Comparison of ENCODE assay signal across 1 cellular context in the genomic region with DNA sequence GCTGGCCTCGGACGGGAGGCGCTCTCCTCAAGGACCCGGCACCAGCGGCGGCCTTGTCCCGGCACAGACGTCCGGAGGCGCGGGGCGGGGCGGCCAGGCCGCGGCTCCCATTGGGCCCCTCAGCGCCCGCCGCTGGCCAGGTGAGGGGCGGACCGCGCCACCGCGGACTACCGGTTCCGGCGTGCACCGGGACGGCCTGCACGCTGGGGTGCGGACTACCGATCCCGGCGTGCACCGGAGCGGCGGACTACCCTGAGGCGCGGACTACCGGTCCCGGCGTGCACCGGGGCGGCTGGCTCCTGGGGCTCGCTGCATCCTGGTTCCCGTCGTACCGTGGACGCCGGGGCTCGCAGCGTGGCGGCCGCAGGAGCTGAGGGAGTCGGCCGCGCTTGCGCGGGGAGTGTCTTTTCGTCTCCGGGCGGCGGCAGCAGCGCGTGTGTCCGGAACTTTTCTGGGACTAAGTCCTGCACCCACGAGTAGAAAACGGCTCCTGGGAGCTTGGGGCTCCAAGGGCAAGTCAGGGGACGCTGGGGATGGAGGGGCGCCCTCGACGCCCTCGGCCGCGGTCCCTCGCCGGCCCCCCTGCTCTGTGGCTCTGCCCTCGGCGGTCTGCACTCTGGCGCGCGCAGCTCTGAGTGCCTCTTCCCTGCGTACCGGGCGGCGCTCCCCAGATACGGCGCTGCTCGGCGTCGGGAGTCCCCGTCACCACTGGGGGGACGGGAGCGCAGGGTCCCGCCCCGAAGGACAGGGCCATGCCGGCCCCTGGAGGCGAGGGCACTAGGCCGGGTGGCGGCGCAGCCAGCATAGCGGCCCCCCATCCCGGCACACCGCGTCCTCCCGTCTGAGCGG.
A peak's percentile ranks its signal among the peaks of the same experiment; 100 is the strongest.
TF ChIP-seq lines count a peak whose summit lies in the region.

A gene (minus strand): TSS at position 86 of the 849 bp plus-strand sequence. CDS start 206 bp downstream, outside the sequence.

TF ChIP-seq in HepG2, 621 proteins besides CTCF, POLR2A, EP300 and RAD21 (continued from another document and continues in another):
- TF ChIP-seq, protein P1, sequence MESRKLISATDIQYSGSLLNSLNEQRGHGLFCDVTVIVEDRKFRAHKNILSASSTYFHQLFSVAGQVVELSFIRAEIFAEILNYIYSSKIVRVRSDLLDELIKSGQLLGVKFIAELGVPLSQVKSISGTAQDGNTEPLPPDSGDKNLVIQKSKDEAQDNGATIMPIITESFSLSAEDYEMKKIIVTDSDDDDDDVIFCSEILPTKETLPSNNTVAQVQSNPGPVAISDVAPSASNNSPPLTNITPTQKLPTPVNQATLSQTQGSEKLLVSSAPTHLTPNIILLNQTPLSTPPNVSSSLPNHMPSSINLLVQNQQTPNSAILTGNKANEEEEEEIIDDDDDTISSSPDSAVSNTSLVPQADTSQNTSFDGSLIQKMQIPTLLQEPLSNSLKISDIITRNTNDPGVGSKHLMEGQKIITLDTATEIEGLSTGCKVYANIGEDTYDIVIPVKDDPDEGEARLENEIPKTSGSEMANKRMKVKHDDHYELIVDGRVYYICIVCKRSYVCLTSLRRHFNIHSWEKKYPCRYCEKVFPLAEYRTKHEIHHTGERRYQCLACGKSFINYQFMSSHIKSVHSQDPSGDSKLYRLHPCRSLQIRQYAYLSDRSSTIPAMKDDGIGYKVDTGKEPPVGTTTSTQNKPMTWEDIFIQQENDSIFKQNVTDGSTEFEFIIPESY (CRISPR knock-in tag; IDR thresholded peaks at IDR 0.05): no peak
- TF ChIP-seq JUN (CRISPR knock-in tag; IDR thresholded peaks at IDR 0.05) (no peak), NBN (conservative IDR thresholded peaks at IDR 0.05) (no peak), GTF3A (CRISPR knock-in tag; conservative IDR thresholded peaks at IDR 0.05) (no peak), SIX1 (CRISPR knock-in tag; IDR thresholded peaks at IDR 0.05; ENCODE audit: borderline replicate concordance) (peak; percentile 33; the same call in 1 of the 2 replicates), ZBTB21 (CRISPR knock-in tag; IDR thresholded peaks at IDR 0.05) (no peak), ZFX (CRISPR knock-in tag; IDR thresholded peaks at IDR 0.05; ENCODE audit: low read depth) (peak; percentile 93), ZNF788 (CRISPR knock-in tag; IDR thresholded peaks at IDR 0.05; ENCODE audit: borderline replicate concordance) (peak; percentile 36; the same call in 1 of the 2 replicates), KLF15 (CRISPR knock-in tag; IDR thresholded peaks at IDR 0.05; ENCODE audit: borderline replicate concordance) (no peak), ZFP36 (IDR thresholded peaks at IDR 0.05; ENCODE audit: borderline replicate concordance, low read depth, low read length, partially characterized antibody) (no peak), ATF1 (CRISPR knock-in tag; IDR thresholded peaks at IDR 0.05) (no peak), ZNF136 (CRISPR knock-in tag; IDR thresholded peaks at IDR 0.05; ENCODE audit: low read depth) (no peak), HIVEP1 (CRISPR knock-in tag; IDR thresholded peaks at IDR 0.05) (peak; percentile 55; the same call in 1 of the 2 replicates), ZNF720 (CRISPR knock-in tag; IDR thresholded peaks at IDR 0.05) (no peak), HDAC2 (CRISPR knock-in tag; IDR thresholded peaks at IDR 0.05) (peak; percentile 56), ZNF563 (CRISPR knock-in tag; IDR thresholded peaks at IDR 0.05) (peak; percentile 54), ZNF235 (CRISPR knock-in tag; IDR thresholded peaks at IDR 0.05; ENCODE audit: borderline replicate concordance) (no peak), MAFK (conservative IDR thresholded peaks at IDR 0.05 in 1 of 2, IDR thresholded peaks at IDR 0.05 in 1 of 2; ENCODE audit: low read length in 2 of 2) (no peak), MAFF (IDR thresholded peaks at IDR 0.05; ENCODE audit: low read depth, low read length) (no peak), HHEX (CRISPR knock-in tag; IDR thresholded peaks at IDR 0.05) (no peak), KLF12 (CRISPR knock-in tag; IDR thresholded peaks at IDR 0.05; ENCODE audit: borderline replicate concordance) (peak; percentile 77), SALL2 (CRISPR knock-in tag; IDR thresholded peaks at IDR 0.05) (peak; percentile 50; the same call in 1 of the 2 replicates), ZNF143 (CRISPR knock-in tag; IDR thresholded peaks at IDR 0.05) (peak; percentile 95), SOX6 (IDR thresholded peaks at IDR 0.05) (no peak), SOX6 (CRISPR knock-in tag; IDR thresholded peaks at IDR 0.05) (peak; percentile 45), MED1 (CRISPR knock-in tag; IDR thresholded peaks at IDR 0.05) (peak; percentile 75), ZNF441 (CRISPR knock-in tag; IDR thresholded peaks at IDR 0.05; ENCODE audit: borderline replicate concordance) (no peak), ZNF629 (CRISPR knock-in tag; conservative IDR thresholded peaks at IDR 0.05) (0 out of 2 replicates have a peak, but pooled peaks have one; percentile 6), ZNF614 (CRISPR knock-in tag; IDR thresholded peaks at IDR 0.05; ENCODE audit: borderline replicate concordance) (peak; percentile 86; the same call in 1 of the 2 replicates), RNF2 (conservative IDR thresholded peaks at IDR 0.05; ENCODE audit: low read depth) (no peak), PRMT3 (CRISPR knock-in tag; IDR thresholded peaks at IDR 0.05; ENCODE audit: borderline replicate concordance, low read depth) (peak; percentile 61; the same call in 1 of the 2 replicates), HMG20B (CRISPR knock-in tag; conservative IDR thresholded peaks at IDR 0.05) (no peak), SIX4 (CRISPR knock-in tag; IDR thresholded peaks at IDR 0.05) (no peak), NFE2L2 (IDR thresholded peaks at IDR 0.05; ENCODE audit: low read length) (no peak), ZNF20 (CRISPR knock-in tag; IDR thresholded peaks at IDR 0.05) (no peak), ZSCAN25 (CRISPR knock-in tag; IDR thresholded peaks at IDR 0.05) (peak; percentile 46; the same call in 1 of the 2 replicates), ZNF780A (CRISPR knock-in tag; IDR thresholded peaks at IDR 0.05) (no peak), ZNF652 (CRISPR knock-in tag; IDR thresholded peaks at IDR 0.05; ENCODE audit: borderline replicate concordance, low read depth) (no peak), ATRX (CRISPR knock-in tag; IDR thresholded peaks at IDR 0.05; ENCODE audit: borderline replicate concordance) (no peak)
- TF ChIP-seq, protein P2, sequence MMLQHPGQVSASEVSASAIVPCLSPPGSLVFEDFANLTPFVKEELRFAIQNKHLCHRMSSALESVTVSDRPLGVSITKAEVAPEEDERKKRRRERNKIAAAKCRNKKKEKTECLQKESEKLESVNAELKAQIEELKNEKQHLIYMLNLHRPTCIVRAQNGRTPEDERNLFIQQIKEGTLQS (CRISPR knock-in tag; IDR thresholded peaks at IDR 0.05): no peak
- TF ChIP-seq, protein P3, sequence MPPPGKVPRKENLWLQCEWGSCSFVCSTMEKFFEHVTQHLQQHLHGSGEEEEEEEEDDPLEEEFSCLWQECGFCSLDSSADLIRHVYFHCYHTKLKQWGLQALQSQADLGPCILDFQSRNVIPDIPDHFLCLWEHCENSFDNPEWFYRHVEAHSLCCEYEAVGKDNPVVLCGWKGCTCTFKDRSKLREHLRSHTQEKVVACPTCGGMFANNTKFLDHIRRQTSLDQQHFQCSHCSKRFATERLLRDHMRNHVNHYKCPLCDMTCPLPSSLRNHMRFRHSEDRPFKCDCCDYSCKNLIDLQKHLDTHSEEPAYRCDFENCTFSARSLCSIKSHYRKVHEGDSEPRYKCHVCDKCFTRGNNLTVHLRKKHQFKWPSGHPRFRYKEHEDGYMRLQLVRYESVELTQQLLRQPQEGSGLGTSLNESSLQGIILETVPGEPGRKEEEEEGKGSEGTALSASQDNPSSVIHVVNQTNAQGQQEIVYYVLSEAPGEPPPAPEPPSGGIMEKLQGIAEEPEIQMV (CRISPR knock-in tag; IDR thresholded peaks at IDR 0.05; ENCODE audit: low read depth): peak; percentile 98
- TF ChIP-seq, protein P4, sequence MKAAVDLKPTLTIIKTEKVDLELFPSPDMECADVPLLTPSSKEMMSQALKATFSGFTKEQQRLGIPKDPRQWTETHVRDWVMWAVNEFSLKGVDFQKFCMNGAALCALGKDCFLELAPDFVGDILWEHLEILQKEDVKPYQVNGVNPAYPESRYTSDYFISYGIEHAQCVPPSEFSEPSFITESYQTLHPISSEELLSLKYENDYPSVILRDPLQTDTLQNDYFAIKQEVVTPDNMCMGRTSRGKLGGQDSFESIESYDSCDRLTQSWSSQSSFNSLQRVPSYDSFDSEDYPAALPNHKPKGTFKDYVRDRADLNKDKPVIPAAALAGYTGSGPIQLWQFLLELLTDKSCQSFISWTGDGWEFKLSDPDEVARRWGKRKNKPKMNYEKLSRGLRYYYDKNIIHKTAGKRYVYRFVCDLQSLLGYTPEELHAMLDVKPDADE (CRISPR knock-in tag; IDR thresholded peaks at IDR 0.05): peak; percentile 81; the same call in 1 of the 2 replicates
- TF ChIP-seq, protein P5, sequence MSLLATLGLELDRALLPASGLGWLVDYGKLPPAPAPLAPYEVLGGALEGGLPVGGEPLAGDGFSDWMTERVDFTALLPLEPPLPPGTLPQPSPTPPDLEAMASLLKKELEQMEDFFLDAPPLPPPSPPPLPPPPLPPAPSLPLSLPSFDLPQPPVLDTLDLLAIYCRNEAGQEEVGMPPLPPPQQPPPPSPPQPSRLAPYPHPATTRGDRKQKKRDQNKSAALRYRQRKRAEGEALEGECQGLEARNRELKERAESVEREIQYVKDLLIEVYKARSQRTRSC (CRISPR knock-in tag; IDR thresholded peaks at IDR 0.05; ENCODE audit: low read depth): no peak
- TF ChIP-seq, protein P6, sequence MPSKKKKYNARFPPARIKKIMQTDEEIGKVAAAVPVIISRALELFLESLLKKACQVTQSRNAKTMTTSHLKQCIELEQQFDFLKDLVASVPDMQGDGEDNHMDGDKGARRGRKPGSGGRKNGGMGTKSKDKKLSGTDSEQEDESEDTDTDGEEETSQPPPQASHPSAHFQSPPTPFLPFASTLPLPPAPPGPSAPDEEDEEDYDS (CRISPR knock-in tag; IDR thresholded peaks at IDR 0.05): peak; percentile 86
- TF ChIP-seq, protein P7, sequence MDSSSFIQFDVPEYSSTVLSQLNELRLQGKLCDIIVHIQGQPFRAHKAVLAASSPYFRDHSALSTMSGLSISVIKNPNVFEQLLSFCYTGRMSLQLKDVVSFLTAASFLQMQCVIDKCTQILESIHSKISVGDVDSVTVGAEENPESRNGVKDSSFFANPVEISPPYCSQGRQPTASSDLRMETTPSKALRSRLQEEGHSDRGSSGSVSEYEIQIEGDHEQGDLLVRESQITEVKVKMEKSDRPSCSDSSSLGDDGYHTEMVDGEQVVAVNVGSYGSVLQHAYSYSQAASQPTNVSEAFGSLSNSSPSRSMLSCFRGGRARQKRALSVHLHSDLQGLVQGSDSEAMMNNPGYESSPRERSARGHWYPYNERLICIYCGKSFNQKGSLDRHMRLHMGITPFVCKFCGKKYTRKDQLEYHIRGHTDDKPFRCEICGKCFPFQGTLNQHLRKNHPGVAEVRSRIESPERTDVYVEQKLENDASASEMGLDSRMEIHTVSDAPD (CRISPR knock-in tag; IDR thresholded peaks at IDR 0.05): peak; percentile 48; the same call in 1 of the 2 replicates
- TF ChIP-seq, protein P8, sequence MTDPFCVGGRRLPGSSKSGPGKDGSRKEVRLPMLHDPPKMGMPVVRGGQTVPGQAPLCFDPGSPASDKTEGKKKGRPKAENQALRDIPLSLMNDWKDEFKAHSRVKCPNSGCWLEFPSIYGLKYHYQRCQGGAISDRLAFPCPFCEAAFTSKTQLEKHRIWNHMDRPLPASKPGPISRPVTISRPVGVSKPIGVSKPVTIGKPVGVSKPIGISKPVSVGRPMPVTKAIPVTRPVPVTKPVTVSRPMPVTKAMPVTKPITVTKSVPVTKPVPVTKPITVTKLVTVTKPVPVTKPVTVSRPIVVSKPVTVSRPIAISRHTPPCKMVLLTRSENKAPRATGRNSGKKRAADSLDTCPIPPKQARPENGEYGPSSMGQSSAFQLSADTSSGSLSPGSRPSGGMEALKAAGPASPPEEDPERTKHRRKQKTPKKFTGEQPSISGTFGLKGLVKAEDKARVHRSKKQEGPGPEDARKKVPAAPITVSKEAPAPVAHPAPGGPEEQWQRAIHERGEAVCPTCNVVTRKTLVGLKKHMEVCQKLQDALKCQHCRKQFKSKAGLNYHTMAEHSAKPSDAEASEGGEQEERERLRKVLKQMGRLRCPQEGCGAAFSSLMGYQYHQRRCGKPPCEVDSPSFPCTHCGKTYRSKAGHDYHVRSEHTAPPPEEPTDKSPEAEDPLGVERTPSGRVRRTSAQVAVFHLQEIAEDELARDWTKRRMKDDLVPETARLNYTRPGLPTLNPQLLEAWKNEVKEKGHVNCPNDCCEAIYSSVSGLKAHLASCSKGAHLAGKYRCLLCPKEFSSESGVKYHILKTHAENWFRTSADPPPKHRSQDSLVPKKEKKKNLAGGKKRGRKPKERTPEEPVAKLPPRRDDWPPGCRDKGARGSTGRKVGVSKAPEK (CRISPR knock-in tag; IDR thresholded peaks at IDR 0.05; ENCODE audit: borderline replicate concordance): 0 out of 2 replicates have a peak, but pooled peaks have one; percentile 58
- TF ChIP-seq, protein P9, sequence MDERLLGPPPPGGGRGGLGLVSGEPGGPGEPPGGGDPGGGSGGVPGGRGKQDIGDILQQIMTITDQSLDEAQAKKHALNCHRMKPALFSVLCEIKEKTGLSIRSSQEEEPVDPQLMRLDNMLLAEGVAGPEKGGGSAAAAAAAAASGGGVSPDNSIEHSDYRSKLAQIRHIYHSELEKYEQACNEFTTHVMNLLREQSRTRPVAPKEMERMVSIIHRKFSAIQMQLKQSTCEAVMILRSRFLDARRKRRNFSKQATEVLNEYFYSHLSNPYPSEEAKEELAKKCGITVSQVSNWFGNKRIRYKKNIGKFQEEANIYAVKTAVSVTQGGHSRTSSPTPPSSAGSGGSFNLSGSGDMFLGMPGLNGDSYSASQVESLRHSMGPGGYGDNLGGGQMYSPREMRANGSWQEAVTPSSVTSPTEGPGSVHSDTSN (CRISPR knock-in tag; IDR thresholded peaks at IDR 0.05): no peak
- TF ChIP-seq, protein P10, sequence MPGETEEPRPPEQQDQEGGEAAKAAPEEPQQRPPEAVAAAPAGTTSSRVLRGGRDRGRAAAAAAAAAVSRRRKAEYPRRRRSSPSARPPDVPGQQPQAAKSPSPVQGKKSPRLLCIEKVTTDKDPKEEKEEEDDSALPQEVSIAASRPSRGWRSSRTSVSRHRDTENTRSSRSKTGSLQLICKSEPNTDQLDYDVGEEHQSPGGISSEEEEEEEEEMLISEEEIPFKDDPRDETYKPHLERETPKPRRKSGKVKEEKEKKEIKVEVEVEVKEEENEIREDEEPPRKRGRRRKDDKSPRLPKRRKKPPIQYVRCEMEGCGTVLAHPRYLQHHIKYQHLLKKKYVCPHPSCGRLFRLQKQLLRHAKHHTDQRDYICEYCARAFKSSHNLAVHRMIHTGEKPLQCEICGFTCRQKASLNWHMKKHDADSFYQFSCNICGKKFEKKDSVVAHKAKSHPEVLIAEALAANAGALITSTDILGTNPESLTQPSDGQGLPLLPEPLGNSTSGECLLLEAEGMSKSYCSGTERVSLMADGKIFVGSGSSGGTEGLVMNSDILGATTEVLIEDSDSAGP (CRISPR knock-in tag; IDR thresholded peaks at IDR 0.05; ENCODE audit: borderline replicate concordance): peak; percentile 86
